ENCODE assay signal across 9 cellular contexts in the genomic region with DNA sequence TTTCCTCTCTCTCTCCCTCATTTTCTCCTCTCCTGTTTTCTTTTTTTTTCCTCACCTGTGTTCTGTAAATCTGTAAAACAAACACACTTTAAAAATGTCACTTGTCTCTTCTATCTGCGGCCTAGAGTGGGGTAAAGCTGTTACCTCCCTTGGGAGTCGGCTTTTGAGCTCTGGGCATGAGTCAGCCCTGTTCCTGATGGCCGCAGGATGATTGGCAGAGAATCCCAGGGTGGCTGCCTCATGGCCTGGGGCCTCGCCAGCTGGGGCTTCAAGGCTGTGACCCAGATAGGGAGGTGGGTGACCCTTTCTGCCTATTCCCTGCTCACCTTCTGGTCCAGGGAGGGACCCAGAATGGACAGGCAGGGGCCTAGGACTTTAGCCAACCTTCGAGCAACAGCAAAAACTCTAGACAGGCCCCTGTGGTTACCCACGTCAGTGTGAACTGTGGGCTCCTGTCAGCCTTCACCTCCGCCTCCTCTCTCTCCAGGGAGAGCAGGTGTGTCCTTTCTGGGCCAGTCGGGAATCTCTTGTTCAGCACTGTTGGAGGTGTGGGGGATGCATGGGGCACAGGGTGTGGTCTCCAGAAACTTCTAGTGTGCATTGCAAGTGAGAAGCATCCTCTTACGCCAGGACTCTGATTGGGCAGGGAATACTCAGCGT.
DNase-seq lines count a peak whose midpoint lies in the region; ATAC-seq, FAIRE-seq and TF ChIP-seq lines count a peak whose summit lies in the region.
"Had no signal": no experiment of that assay in that cellular context is flagged by ENCODE, and none has a peak within 500 bp of the region (broad histone marks: within the 10 kb centered on the region; RNA-seq: fewer than 3 reads in every experiment).

No MANE protein-coding gene starts in this region.

- TF ChIP-seq CTCF in WERI-Rb-1 (IDR thresholded peaks at IDR 0.05; ENCODE audit: low read depth, low read length) (no peak), keratinocyte (optimal IDR thresholded peaks at IDR 0.05 in 1 of 3, IDR thresholded peaks at IDR 0.05 in 1 of 3, conservative IDR thresholded peaks at IDR 0.05 in 1 of 3; ENCODE audit: extremely low read depth in 1 of 3, insufficient read depth in 2 of 3, low read length in 3 of 3) (no peak), OCI-LY7 (conservative IDR thresholded peaks at IDR 0.05; ENCODE audit: low read length) (no peak)

- H4K20me1 ChIP-seq in keratinocyte (ENCODE audit: control insufficient read depth, extremely low read depth, insufficient read depth, low read length) (no peaks in the 10 kb centered on the region), OCI-LY7 (ENCODE audit: insufficient read depth, low read length) (no peaks in the 10 kb centered on the region)

- H3K27me3 ChIP-seq in MG63 (no peaks in the 10 kb centered on the region), WERI-Rb-1 (ENCODE audit: insufficient read depth, low read depth, severe bottlenecking) (no peaks in the 10 kb centered on the region), keratinocyte (ENCODE audit: control insufficient read depth, extremely low read depth, insufficient read depth, low read length) (no peaks in the 10 kb centered on the region)
- H3K27me3 ChIP-seq: neutrophil had no signal

- no peaks in the 10 kb centered on the region for H3K9me2 ChIP-seq in OCI-LY7 (ENCODE audit: insufficient read depth, low read length)

- ATAC-seq in GM18870 (IDR thresholded peaks at IDR 0.05; ENCODE audit: unreplicated experiment), result no peak

- FAIRE-seq in keratinocyte (lab: Jason Lieb, UNC), result peak; percentile 53

- H3K9ac ChIP-seq in keratinocyte (ENCODE audit: control insufficient read depth, extremely low read depth, insufficient read depth, low read length), result no peak overlapping the region

- H2AFZ ChIP-seq in keratinocyte (ENCODE audit: control insufficient read depth, low read length) (no peak overlapping the region), OCI-LY7 (ENCODE audit: low read length) (no peak overlapping the region)

- CTCF ChIA-PET in OCI-LY7 (lab: Charles Lee; ENCODE audit: unreplicated experiment), result no interaction called here

- H3K4me2 ChIP-seq in keratinocyte (ENCODE audit: control insufficient read depth, extremely low read depth, insufficient read depth, low read depth, low read length), result peak overlapping the region; percentile 0
- H3K4me2 ChIP-seq in OCI-LY7 (ENCODE audit: low read length), result no peak overlapping the region

- H3K27ac ChIP-seq in WERI-Rb-1 (peak overlapping the region; percentile 76), keratinocyte (ENCODE audit: control insufficient read depth, insufficient read depth, low read length) (no peak overlapping the region), OCI-LY7 (ENCODE audit: low read depth, low read length, poor library complexity, severe bottlenecking) (no peak overlapping the region)
- H3K27ac ChIP-seq: neutrophil had no signal

- dilution Hi-C loops in keratinocyte (cut with MboI; ENCODE audit: extremely low pct_ligation_motif_present, low sequenced_read_pairs), result no loop called here

- H3K79me2 ChIP-seq in keratinocyte (ENCODE audit: control insufficient read depth, insufficient read depth, low read length) (peaks cover 29% of the 10 kb centered on the region), OCI-LY7 (ENCODE audit: insufficient read depth, low read depth, low read length) (no peaks in the 10 kb centered on the region)

- H3K36me3 ChIP-seq in MG63 (no peaks in the 10 kb centered on the region), WERI-Rb-1 (no peaks in the 10 kb centered on the region), keratinocyte (ENCODE audit: control insufficient read depth in 2 of 2, extremely low read depth in 1 of 2, insufficient read depth in 2 of 2, low read length in 2 of 2) (peaks cover 5% of the 10 kb centered on the region in 2 experiments), OCI-LY7 (ENCODE audit: insufficient read depth, low read length) (no peaks in the 10 kb centered on the region)

- DNase-seq in DMS153 treated with DMSO at 0.1 percent for 48 hours (lab: John Stamatoyannopoulos, UW; ENCODE audit: unreplicated experiment) (peak; percentile 27), MG63 (peak; percentile 76), WERI-Rb-1 (peak; percentile 76), keratinocyte (ENCODE audit: low read depth, low spot score) (no peak), NCI-H774 (lab: John Stamatoyannopoulos, UW) (no peak), OCI-LY7 (ENCODE audit: low spot score) (no peak), NCI-H2196 (lab: John Stamatoyannopoulos, UW; ENCODE audit: unreplicated experiment) (no peak)

- H3K9me3 ChIP-seq in MG63 (no peaks in the 10 kb centered on the region), WERI-Rb-1 (ENCODE audit: severe bottlenecking) (no peaks in the 10 kb centered on the region), keratinocyte (ENCODE audit: control insufficient read depth, low read depth, low read length) (no peaks in the 10 kb centered on the region), OCI-LY7 (ENCODE audit: low read length) (no peaks in the 10 kb centered on the region)
- H3K9me3 ChIP-seq: neutrophil had no signal

- BruUV-seq in OCI-LY7 (replicated peaks; lab: Mats Ljungman, UMichigan), result no TSS peak

- intact Hi-C loops in OCI-LY7 (cut with micrococcal nuclease; ENCODE audit: unreplicated experiment), result no loop called here

- POLR2A ChIA-PET in OCI-LY7 (lab: Charles Lee), result no interaction called here

- no peaks in the 10 kb centered on the region for H3K9me1 ChIP-seq in keratinocyte (ENCODE audit: control insufficient read depth, extremely low read depth, insufficient read depth, low read length)

- H3K4me1 ChIP-seq in keratinocyte (ENCODE audit: control insufficient read depth, extremely low read depth, insufficient read depth, low read length) (peaks cover 19% of the 10 kb centered on the region), OCI-LY7 (ENCODE audit: insufficient read depth, low read length, poor library complexity, severe bottlenecking) (peaks cover 10% of the 10 kb centered on the region)

- H3K4me3 ChIP-seq in MG63 (no peak overlapping the region), WERI-Rb-1 (ENCODE audit: low read depth, low read length) (no peak overlapping the region), keratinocyte (ENCODE audit: control insufficient read depth in 2 of 3, extremely low read depth in 1 of 3, insufficient read depth in 2 of 3, low read depth in 1 of 3, low read length in 3 of 3) (no peak overlapping the region), OCI-LY7 (ENCODE audit: low read depth, low read length, poor library complexity, severe bottlenecking) (no peak overlapping the region)

Comparison
In these comparisons a context has a peak if more than half of its experiments do, and no peak if none do; other contexts are left out.
1. DNase-seq: peak in DMS153 treated with DMSO at 0.1 percent for 48 hours (single experiment), MG63 (single experiment) and WERI-Rb-1 (single experiment); none in keratinocyte (single experiment), NCI-H774 (single experiment), OCI-LY7 (single experiment) and NCI-H2196 (single experiment).